Comparison of ENCODE assay signal across 8 cellular contexts in the genomic region with DNA sequence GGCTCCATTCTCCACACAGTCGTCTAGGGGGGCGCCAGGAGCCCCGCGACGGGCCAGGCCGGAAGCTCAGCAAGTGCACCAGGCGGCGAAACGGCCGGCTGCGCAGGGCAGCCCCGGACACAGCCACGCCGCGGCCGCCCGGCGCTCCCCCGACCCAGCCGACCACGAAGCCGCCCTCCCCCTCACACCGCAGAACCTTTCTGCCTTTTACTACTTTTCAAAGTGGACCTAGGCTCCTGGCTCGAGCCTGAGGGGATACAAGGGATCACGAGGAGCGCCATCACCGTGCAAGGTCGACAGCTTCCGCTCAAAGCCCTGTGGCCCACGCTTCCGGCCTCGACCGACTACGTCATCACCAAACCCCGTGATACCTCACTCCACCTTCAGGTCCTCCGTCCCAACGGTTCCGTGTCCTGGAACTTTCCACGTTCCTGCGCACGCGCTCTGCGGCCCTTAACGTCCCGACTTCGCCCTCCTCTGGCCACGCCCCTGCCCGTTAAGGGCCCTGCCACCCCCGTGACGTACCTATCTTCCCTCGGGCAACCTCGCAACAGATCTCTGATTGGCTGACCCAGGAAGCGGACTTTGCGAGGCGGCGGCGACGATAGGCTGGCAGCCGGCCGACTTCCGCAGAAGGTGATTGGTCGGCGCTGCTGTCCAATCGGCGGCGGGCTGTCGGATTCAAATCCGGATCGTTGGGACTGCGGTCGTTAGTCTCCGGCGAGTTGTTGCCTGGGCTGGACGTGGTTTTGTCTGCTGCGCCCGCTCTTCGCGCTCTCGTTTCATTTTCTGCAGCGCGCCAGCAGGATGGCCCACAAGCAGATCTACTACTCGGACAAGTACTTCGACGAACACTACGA. TPM values are rescaled to one million over a fixed set of nuclear protein-coding genes. Genes with fewer than 3 reads are reported as not detected.
DNase-seq lines count a peak whose midpoint lies in the region; ATAC-seq and TF ChIP-seq lines count a peak whose summit lies in the region.

A gene (plus strand): TSS at position 710 of the 860 bp plus-strand sequence. CDS start 98 bp downstream, at position 808.

- H3K4me3 ChIP-seq in GM12865 (ENCODE audit: low read depth, low read length) (peak within 1 kb of the TSS; percentile 87), ovary (peak within 1 kb of the TSS; percentile 71), thyroid gland (replicated peaks in 1 of 3) (peak within 1 kb of the TSS; percentile 27 to 86 (median 76))

- intact Hi-C loops in Right ventricle myocardium inferior (cut with DNase I) = no loop called here
- intact Hi-C loops in ovary (cut with DNase I) = loop anchor here in 2 of 4 donors (1.0 to 10.0 kb wide), 3 partner anchors 8 to 926 kb away; a partner anchor contains a TSS
- intact Hi-C loops in thyroid gland (cut with DNase I) = no loop called here

- no peaks in the 10 kb centered on the region for H3K9me3 Mint-ChIP-seq in activated naive CD8-positive, alpha-beta T cell treated with anti-CD3 and anti-CD28 coated beads, Interleukin-2, amount 50 U/mL, for 24 hours

- ATAC-seq in HG02763 (IDR thresholded peaks at IDR 0.05; ENCODE audit: unreplicated experiment) = peak; percentile 93
- ATAC-seq in activated naive CD8-positive, alpha-beta T cell treated with anti-CD3 and anti-CD28 coated beads, Interleukin-2, amount 50 U/mL, for 24 hours = peak; percentile 90
- peak; percentile 97 for ATAC-seq in Right ventricle myocardium inferior

- no peaks in the 10 kb centered on the region for H3K36me3 ChIP-seq in ovary
- no peaks in the 10 kb centered on the region for H3K36me3 ChIP-seq in thyroid gland

- peak within 1 kb of the TSS; percentile 100 for H3K27ac Mint-ChIP-seq in activated naive CD8-positive, alpha-beta T cell treated with anti-CD3 and anti-CD28 coated beads, Interleukin-2, amount 50 U/mL, for 24 hours

- H3K27me3 Mint-ChIP-seq in activated naive CD8-positive, alpha-beta T cell treated with anti-CD3 and anti-CD28 coated beads, Interleukin-2, amount 50 U/mL, for 24 hours = peaks cover 6% of the 10 kb centered on the region

- DNase-seq in GM12865 (ENCODE audit: low read depth) (peak; percentile 100), NCI-H1417 treated with DMSO at 0.1 percent for 48 hours (lab: John Stamatoyannopoulos, UW) (peak; percentile 100), SW480 (ENCODE audit: low spot score) (peak; percentile 100), Right ventricle myocardium inferior (ENCODE audit: missing footprints) (peak; percentile 100), ovary (peak; percentile 100), thyroid gland (peak; percentile 100)
- DNase-seq in activated naive CD8-positive, alpha-beta T cell treated with anti-CD3 and anti-CD28 coated beads, Interleukin-2, amount 50 U/mL, for 24 hours = peak; percentile 100

- TF ChIP-seq CTCF in GM12865 (IDR thresholded peaks at IDR 0.05; ENCODE audit: insufficient read depth, low read depth, low read length, missing control alignments) (no peak), ovary (IDR thresholded peaks at IDR 0.05) (peak in 2 of 3 donors; percentile 17 to 18), thyroid gland (IDR thresholded peaks at IDR 0.05) (peak in 1 of 6 experiments; percentile 10)

- H3K36me3 Mint-ChIP-seq in activated naive CD8-positive, alpha-beta T cell treated with anti-CD3 and anti-CD28 coated beads, Interleukin-2, amount 50 U/mL, for 24 hours (ENCODE audit: low read depth) = peaks cover 58% of the 10 kb centered on the region

- TF ChIP-seq POLR2A in ovary (IDR thresholded peaks at IDR 0.05) = peak; percentile 99
- peak; percentile 96 to 99 for TF ChIP-seq POLR2A in thyroid gland (IDR thresholded peaks at IDR 0.05)

- H3K9me3 ChIP-seq in ovary (no peaks in the 10 kb centered on the region), thyroid gland (no peaks in the 10 kb centered on the region)

- peaks cover 10% of the 10 kb centered on the region for H3K4me1 ChIP-seq in ovary (ENCODE audit: insufficient read depth)
- peaks cover 0 to 25% of the 10 kb centered on the region in 2 donors for H3K4me1 ChIP-seq in thyroid gland

- peak within 1 kb of the TSS; percentile 90 for H3K4me3 Mint-ChIP-seq in activated naive CD8-positive, alpha-beta T cell treated with anti-CD3 and anti-CD28 coated beads, Interleukin-2, amount 50 U/mL, for 24 hours

- H3K27me3 ChIP-seq in ovary (no peaks in the 10 kb centered on the region), thyroid gland (no peaks in the 10 kb centered on the region)

- TF ChIP-seq EP300 in ovary (IDR thresholded peaks at IDR 0.05) = peak; percentile 95

- H3K27ac ChIP-seq in ovary = peak within 1 kb of the TSS; percentile 100
- peak within 1 kb of the TSS; percentile 100 for H3K27ac ChIP-seq in thyroid gland

- H3K4me1 Mint-ChIP-seq in activated naive CD8-positive, alpha-beta T cell treated with anti-CD3 and anti-CD28 coated beads, Interleukin-2, amount 50 U/mL, for 24 hours = peaks cover 62% of the 10 kb centered on the region

- 0% methylated on average over 73 to 85 of the region's 85 CpGs for WGBS in ovary, 3 donors
- 0 to 1% methylated on average over 37 to 50 of the region's 85 CpGs for WGBS in thyroid gland, 2 donors

RNA-seq across cellular contexts. Expression of the gene that starts here (rescaled TPM):
- 9.7 TPM for total RNA-seq in Right ventricle myocardium inferior
- 10 to 100 TPM in 1 of 7 donors, 1 to 10 TPM in 6; 2.9 to 13.7 (median 7.5) TPM for total RNA-seq in ovary
- polyA plus RNA-seq in ovary = 10 to 100 TPM; 13.6 to 13.8 TPM
- total RNA-seq in thyroid gland = 10 to 100 TPM in 2 of 4 donors, 1 to 10 TPM in 2; 2.8 to 16.3 (median 11.2) TPM

Comparison
In these comparisons a context has a peak if more than half of its experiments do, and no peak if none do; other contexts are left out.
1. Peak in every context shown above with its lines: DNase-seq, ATAC-seq, H3K4me3 ChIP-seq and H3K27ac ChIP-seq.